In genomic region chr16:11232852-11233726, GRCh38 we compare ENCODE assay signal across 10 cellular contexts. TPM values are rescaled to one million over a fixed set of nuclear protein-coding genes. Genes with fewer than 3 reads are reported as not detected.
A peak's percentile ranks its signal among the peaks of the same experiment; 100 is the strongest.
DNase-seq lines count a peak whose midpoint lies in the region; ATAC-seq and TF ChIP-seq lines count a peak whose summit lies in the region.
"Had no signal": no experiment of that assay in that cellular context is flagged by ENCODE, and none has a peak within 500 bp of the region (broad histone marks: within the 10 kb centered on the region; RNA-seq: fewer than 3 reads in every experiment).

No MANE protein-coding gene starts in this region.

- no peak overlapping the region for H3K4me2 ChIP-seq in neural progenitor cell

- H3F3A ChIP-seq in neural progenitor cell (ENCODE audit: low read depth) = no peaks in the 10 kb centered on the region

- TF ChIP-seq POLR2A in adrenal gland (IDR thresholded peaks at IDR 0.05) = no peak

- H3K79me2 ChIP-seq in neural progenitor cell (ENCODE audit: low read depth) = no peaks in the 10 kb centered on the region

- H3K27me3 ChIP-seq in adrenal gland = no peaks in the 10 kb centered on the region
- H3K27me3 ChIP-seq in neural progenitor cell = no peaks in the 10 kb centered on the region
- H3K27me3 ChIP-seq: dorsolateral prefrontal cortex had no signal

- 58 to 76% (median 70%) methylated on average over 15 to 35 of the region's 35 CpGs for WGBS in adrenal gland, 4 donors

- peaks cover 2% of the 10 kb centered on the region for H3K4me1 Mint-ChIP-seq in neural progenitor cell

- DNase-seq in GM12864 (ENCODE audit: low read depth) (no peak), T-helper 9 cell (peak; percentile 70), adrenal gland (peak in 4 of 7 donors; percentile 39 to 59 (median 42)), sciatic nerve (ENCODE audit: low spot score) (no peak), neural progenitor cell (ENCODE audit: low spot score) (no peak)

- H3K4me3 Mint-ChIP-seq in neural progenitor cell = no peak overlapping the region

- intact Hi-C loops in adrenal gland (cut with DNase I) (no loop called here), sciatic nerve (cut with DNase I) (no loop called here)

- H3K27me3 Mint-ChIP-seq in neural progenitor cell (ENCODE audit: insufficient read depth, low read depth) = peaks cover 8% of the 10 kb centered on the region

- no peaks in the 10 kb centered on the region for H3K36me3 ChIP-seq in adrenal gland (replicated peaks in 1 of 2)
- H3K36me3 ChIP-seq in neural progenitor cell = no peaks in the 10 kb centered on the region

- H4K20me1 ChIP-seq in neural progenitor cell (ENCODE audit: low read depth) = no peaks in the 10 kb centered on the region

- TF ChIP-seq CTCF in GM12864 (IDR thresholded peaks at IDR 0.05; ENCODE audit: low read depth, low read length, missing control alignments) (peak; percentile 13), adrenal gland (IDR thresholded peaks at IDR 0.05) (no peak), neural progenitor cell (IDR thresholded peaks at IDR 0.05) (no peak)

- H3K9ac ChIP-seq in neural progenitor cell = no peak overlapping the region

- no peaks in the 10 kb centered on the region for H3K9me3 Mint-ChIP-seq in neural progenitor cell

- H2AFZ ChIP-seq in neural progenitor cell (replicated peaks) = no peak overlapping the region

- no peak overlapping the region for H3K27ac Mint-ChIP-seq in neural progenitor cell

- ATAC-seq in HG02678 (IDR thresholded peaks at IDR 0.05; ENCODE audit: unreplicated experiment) = peak; percentile 73
- ATAC-seq in sciatic nerve = peak; percentile 49
- no peak for ATAC-seq in HG03565 (IDR thresholded peaks at IDR 0.05; ENCODE audit: unreplicated experiment)
- ATAC-seq in GM21619 (IDR thresholded peaks at IDR 0.05; ENCODE audit: unreplicated experiment) = no peak

- H3K27ac ChIP-seq in adrenal gland = peak overlapping the region in 2 of 5 donors; percentile 45 to 47
- H3K27ac ChIP-seq in neural progenitor cell = no peak overlapping the region
- H3K27ac ChIP-seq: dorsolateral prefrontal cortex had no signal

- peaks cover 4 to 22% of the 10 kb centered on the region in 2 donors for H3K4me1 ChIP-seq in adrenal gland (replicated peaks in 1 of 2)
- H3K4me1 ChIP-seq in neural progenitor cell = no peaks in the 10 kb centered on the region

- H3K4me3 ChIP-seq in GM12864 (ENCODE audit: low read depth, low read length) (no peak overlapping the region), adrenal gland (no peak overlapping the region), neural progenitor cell (no peak overlapping the region)
- H3K4me3 ChIP-seq: dorsolateral prefrontal cortex had no signal

- H3K9me3 ChIP-seq in adrenal gland (replicated peaks in 1 of 3) (no peaks in the 10 kb centered on the region), neural progenitor cell (ENCODE audit: low read depth) (no peaks in the 10 kb centered on the region)

- no peaks in the 10 kb centered on the region for H3K36me3 Mint-ChIP-seq in neural progenitor cell

RNA-seq across cellular contexts. Expression of gene SOCS1, which starts 22.9 kb away (rescaled TPM):
- total RNA-seq in adrenal gland (1 to 10 TPM; 1.6 to 8.3 (median 5.1) TPM), sciatic nerve (4.3 TPM), neural progenitor cell (ENCODE audit: low replicate concordance) (1.6 and 7.3 TPM in 2 replicates)
- polyA plus RNA-seq in adrenal gland = 10 to 100 TPM in 1 of 3 donors, 1 to 10 TPM in 1, under 1 TPM in 1; 0.53 to 11.9 (median 6.0) TPM

RNA-seq across cellular contexts. Expression of gene TNP2, which starts 36.0 kb away (rescaled TPM):
- total RNA-seq in adrenal gland = not detected
- polyA plus RNA-seq in adrenal gland = not detected
- total RNA-seq in sciatic nerve = not detected
- not detected in 2 replicates for total RNA-seq in neural progenitor cell (ENCODE audit: low replicate concordance)
- total RNA-seq: dorsolateral prefrontal cortex, subcutaneous adipose tissue had no signal

RNA-seq across cellular contexts. Expression of gene PRM3, which starts 40.3 kb away (rescaled TPM):
- not detected for total RNA-seq in adrenal gland
- polyA plus RNA-seq in adrenal gland = not detected
- total RNA-seq in sciatic nerve = not detected
- not detected in 2 replicates for total RNA-seq in neural progenitor cell (ENCODE audit: low replicate concordance)
- total RNA-seq: dorsolateral prefrontal cortex, subcutaneous adipose tissue had no signal

RNA-seq across cellular contexts. Expression of gene PRM2, which starts 43.2 kb away (rescaled TPM):
- total RNA-seq in adrenal gland (not detected), sciatic nerve (not detected), neural progenitor cell (ENCODE audit: low replicate concordance) (not detected in 2 replicates)
- not detected for polyA plus RNA-seq in adrenal gland
- total RNA-seq: dorsolateral prefrontal cortex, subcutaneous adipose tissue had no signal

RNA-seq across cellular contexts. Expression of gene PRM1, which starts 48.0 kb away (rescaled TPM):
- not detected for total RNA-seq in adrenal gland
- not detected for polyA plus RNA-seq in adrenal gland
- total RNA-seq in sciatic nerve = not detected
- not detected in 2 replicates for total RNA-seq in neural progenitor cell (ENCODE audit: low replicate concordance)
- total RNA-seq: dorsolateral prefrontal cortex, subcutaneous adipose tissue had no signal

Comparison
In these comparisons a context has a peak if more than half of its experiments do, and no peak if none do; other contexts are left out.
1. DNase-seq: peak in T-helper 9 cell (single experiment) and adrenal gland (4 of 7); none in GM12864 (single experiment), sciatic nerve (single experiment) and neural progenitor cell (single experiment).
2. ATAC-seq: peak in HG02678 (single experiment) and sciatic nerve (single experiment); none in HG03565 (single experiment) and GM21619 (single experiment).